ENCODE assay signal across 1 cellular context in the genomic region with DNA sequence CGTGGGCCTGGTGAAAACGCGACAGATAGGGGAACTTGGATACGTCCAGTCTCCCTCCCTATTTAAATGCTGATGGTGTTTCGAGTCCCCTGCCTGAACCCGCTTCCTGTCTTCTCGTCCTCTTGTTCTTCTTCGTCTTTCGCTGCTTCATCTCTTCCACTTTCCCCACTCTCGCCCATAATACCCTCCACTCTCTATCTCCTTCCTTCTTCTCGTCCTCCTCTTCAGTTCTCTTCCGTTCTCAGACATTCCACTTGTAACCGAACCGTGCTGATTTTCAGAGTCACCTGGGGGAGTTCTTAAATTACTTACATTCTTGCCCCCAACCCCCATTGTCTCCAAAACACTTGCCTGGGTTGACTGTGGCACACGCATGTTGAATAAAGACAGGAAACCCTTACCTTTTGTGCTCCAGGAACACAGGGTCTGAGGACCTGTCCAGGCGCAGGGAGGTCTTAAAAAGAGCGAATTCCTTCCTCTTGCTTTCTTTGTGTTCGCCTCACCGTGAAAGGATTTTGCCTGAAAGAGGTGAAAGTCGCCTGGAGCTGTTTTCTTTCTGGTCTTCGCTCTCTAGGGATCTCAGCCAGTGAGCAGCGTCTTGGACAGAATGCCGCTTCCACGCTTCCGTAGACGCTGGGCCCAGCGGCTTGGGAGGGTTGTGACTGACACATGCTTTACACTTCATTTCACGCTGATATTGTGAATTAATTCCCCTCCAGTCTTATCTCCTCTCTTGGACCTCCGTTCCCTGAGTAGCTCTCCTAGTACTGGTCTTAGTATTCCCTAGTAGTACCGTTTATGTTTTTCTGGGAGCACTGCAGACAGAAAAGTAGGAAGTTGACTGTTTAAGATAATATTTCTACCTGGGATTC.
TF ChIP-seq lines count a peak whose summit lies in the region.

No MANE protein-coding gene starts in this region.

TF ChIP-seq in K562, 482 proteins besides CTCF, POLR2A, EP300 and RAD21 (continued from another document and continues in another):
- TF ChIP-seq, protein P1, sequence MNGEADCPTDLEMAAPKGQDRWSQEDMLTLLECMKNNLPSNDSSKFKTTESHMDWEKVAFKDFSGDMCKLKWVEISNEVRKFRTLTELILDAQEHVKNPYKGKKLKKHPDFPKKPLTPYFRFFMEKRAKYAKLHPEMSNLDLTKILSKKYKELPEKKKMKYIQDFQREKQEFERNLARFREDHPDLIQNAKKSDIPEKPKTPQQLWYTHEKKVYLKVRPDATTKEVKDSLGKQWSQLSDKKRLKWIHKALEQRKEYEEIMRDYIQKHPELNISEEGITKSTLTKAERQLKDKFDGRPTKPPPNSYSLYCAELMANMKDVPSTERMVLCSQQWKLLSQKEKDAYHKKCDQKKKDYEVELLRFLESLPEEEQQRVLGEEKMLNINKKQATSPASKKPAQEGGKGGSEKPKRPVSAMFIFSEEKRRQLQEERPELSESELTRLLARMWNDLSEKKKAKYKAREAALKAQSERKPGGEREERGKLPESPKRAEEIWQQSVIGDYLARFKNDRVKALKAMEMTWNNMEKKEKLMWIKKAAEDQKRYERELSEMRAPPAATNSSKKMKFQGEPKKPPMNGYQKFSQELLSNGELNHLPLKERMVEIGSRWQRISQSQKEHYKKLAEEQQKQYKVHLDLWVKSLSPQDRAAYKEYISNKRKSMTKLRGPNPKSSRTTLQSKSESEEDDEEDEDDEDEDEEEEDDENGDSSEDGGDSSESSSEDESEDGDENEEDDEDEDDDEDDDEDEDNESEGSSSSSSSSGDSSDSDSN (IDR thresholded peaks at IDR 0.05; ENCODE audit: borderline replicate concordance in 1 of 2, low read depth in 2 of 2, low read length in 2 of 2) = peak; percentile 80 to 81; a peak in 2 of 4 replicates
- TF ChIP-seq L3MBTL2 (IDR thresholded peaks at IDR 0.05) (0 out of 2 replicates have a peak, but pooled peaks have one; percentile 80), ZFX (CRISPR knock-in tag; IDR thresholded peaks at IDR 0.05) (peak; percentile 92), HDAC3 (IDR thresholded peaks at IDR 0.05; ENCODE audit: borderline replicate concordance, partially characterized antibody) (no peak), SLC30A9 (CRISPR knock-in tag; IDR thresholded peaks at IDR 0.05) (no peak), ZNF324 (CRISPR knock-in tag; IDR thresholded peaks at IDR 0.05) (no peak), ZNF408 (CRISPR knock-in tag; IDR thresholded peaks at IDR 0.05; ENCODE audit: low read depth) (no peak), RBM17 (IDR thresholded peaks at IDR 0.05; ENCODE audit: borderline replicate concordance, low read depth, low read length) (no peak), ZC3H11A (IDR thresholded peaks at IDR 0.05; ENCODE audit: low read depth, low read length) (0 out of 2 replicates have a peak, but pooled peaks have one; percentile 17), NCOA4 (IDR thresholded peaks at IDR 0.05; ENCODE audit: partially characterized antibody) (no peak), RBM14 (IDR thresholded peaks at IDR 0.05; ENCODE audit: borderline replicate concordance, insufficient read depth, low read depth, low read length) (no peak), ZNF165 (CRISPR knock-in tag; IDR thresholded peaks at IDR 0.05; ENCODE audit: borderline replicate concordance) (no peak), NFRKB (IDR thresholded peaks at IDR 0.05; ENCODE audit: low read depth) (peak; percentile 95), PRMT5 (CRISPR knock-in tag; IDR thresholded peaks at IDR 0.05) (no peak), FOSL1 (tag; conservative IDR thresholded peaks at IDR 0.05) (0 out of 2 replicates have a peak, but pooled peaks have one; percentile 11), PHB2 (IDR thresholded peaks at IDR 0.05; ENCODE audit: low read depth) (peak; percentile 56; the same call in 1 of the 2 replicates), ZNF121 (CRISPR knock-in tag; conservative IDR thresholded peaks at IDR 0.05) (no peak), POLR3A (IDR thresholded peaks at IDR 0.05; ENCODE audit: borderline replicate concordance, extremely low read depth, insufficient read depth, insufficient read length) (no peak), KDM4B (IDR thresholded peaks at IDR 0.05; ENCODE audit: borderline replicate concordance in 2 of 2, low read depth in 1 of 2) (no peak), RFX5 (IDR thresholded peaks at IDR 0.05; ENCODE audit: low read depth, low read length) (no peak), BHLHE40 (IDR thresholded peaks at IDR 0.05; ENCODE audit: low read length) (no peak), CHD1 (IDR thresholded peaks at IDR 0.05; ENCODE audit: low read length) (no peak), ESRRA (IDR thresholded peaks at IDR 0.05; ENCODE audit: borderline replicate concordance, low read depth) (no peak), EZH2 (IDR thresholded peaks at IDR 0.05; ENCODE audit: borderline replicate concordance, low read depth, low read length) (no peak), DACH1 (IDR thresholded peaks at IDR 0.05; ENCODE audit: partially characterized antibody) (no peak), ZEB2 (IDR thresholded peaks at IDR 0.05) (no peak; the same call in none of the 2 replicates), ZKSCAN1 (IDR thresholded peaks at IDR 0.05; ENCODE audit: low read depth, low read length) (no peak), CXXC5 (CRISPR knock-in tag; IDR thresholded peaks at IDR 0.05) (no peak; the same call in 1 of the 2 replicates), KAT7 (CRISPR knock-in tag; IDR thresholded peaks at IDR 0.05; ENCODE audit: borderline replicate concordance) (peak; percentile 20), ETV5 (CRISPR knock-in tag; IDR thresholded peaks at IDR 0.05; ENCODE audit: low read depth) (0 out of 2 replicates have a peak, but pooled peaks have one; percentile 44)
- TF ChIP-seq, protein P2, sequence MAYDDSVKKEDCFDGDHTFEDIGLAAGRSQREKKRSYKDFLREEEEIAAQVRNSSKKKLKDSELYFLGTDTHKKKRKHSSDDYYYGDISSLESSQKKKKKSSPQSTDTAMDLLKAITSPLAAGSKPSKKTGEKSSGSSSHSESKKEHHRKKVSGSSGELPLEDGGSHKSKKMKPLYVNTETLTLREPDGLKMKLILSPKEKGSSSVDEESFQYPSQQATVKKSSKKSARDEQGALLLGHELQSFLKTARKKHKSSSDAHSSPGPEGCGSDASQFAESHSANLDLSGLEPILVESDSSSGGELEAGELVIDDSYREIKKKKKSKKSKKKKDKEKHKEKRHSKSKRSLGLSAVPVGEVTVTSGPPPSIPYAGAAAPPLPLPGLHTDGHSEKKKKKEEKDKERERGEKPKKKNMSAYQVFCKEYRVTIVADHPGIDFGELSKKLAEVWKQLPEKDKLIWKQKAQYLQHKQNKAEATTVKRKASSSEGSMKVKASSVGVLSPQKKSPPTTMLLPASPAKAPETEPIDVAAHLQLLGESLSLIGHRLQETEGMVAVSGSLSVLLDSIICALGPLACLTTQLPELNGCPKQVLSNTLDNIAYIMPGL (CRISPR knock-in tag; IDR thresholded peaks at IDR 0.05) = no peak; the same call in none of the 2 replicates
- TF ChIP-seq, protein P3, sequence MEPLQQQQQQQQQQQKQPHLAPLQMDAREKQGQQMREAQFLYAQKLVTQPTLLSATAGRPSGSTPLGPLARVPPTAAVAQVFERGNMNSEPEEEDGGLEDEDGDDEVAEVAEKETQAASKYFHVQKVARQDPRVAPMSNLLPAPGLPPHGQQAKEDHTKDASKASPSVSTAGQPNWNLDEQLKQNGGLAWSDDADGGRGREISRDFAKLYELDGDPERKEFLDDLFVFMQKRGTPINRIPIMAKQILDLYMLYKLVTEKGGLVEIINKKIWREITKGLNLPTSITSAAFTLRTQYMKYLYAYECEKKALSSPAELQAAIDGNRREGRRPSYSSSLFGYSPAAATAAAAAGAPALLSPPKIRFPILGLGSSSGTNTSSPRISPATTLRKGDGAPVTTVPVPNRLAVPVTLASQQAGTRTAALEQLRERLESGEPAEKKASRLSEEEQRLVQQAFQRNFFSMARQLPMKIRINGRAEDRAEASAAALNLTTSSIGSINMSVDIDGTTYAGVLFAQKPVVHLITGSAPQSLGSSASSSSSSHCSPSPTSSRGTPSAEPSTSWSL (CRISPR knock-in tag; IDR thresholded peaks at IDR 0.05; ENCODE audit: borderline replicate concordance) = no peak
- TF ChIP-seq, protein P4, sequence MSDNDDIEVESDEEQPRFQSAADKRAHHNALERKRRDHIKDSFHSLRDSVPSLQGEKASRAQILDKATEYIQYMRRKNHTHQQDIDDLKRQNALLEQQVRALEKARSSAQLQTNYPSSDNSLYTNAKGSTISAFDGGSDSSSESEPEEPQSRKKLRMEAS (CRISPR knock-in tag; IDR thresholded peaks at IDR 0.05) = peak; percentile 81
- TF ChIP-seq, protein P5, sequence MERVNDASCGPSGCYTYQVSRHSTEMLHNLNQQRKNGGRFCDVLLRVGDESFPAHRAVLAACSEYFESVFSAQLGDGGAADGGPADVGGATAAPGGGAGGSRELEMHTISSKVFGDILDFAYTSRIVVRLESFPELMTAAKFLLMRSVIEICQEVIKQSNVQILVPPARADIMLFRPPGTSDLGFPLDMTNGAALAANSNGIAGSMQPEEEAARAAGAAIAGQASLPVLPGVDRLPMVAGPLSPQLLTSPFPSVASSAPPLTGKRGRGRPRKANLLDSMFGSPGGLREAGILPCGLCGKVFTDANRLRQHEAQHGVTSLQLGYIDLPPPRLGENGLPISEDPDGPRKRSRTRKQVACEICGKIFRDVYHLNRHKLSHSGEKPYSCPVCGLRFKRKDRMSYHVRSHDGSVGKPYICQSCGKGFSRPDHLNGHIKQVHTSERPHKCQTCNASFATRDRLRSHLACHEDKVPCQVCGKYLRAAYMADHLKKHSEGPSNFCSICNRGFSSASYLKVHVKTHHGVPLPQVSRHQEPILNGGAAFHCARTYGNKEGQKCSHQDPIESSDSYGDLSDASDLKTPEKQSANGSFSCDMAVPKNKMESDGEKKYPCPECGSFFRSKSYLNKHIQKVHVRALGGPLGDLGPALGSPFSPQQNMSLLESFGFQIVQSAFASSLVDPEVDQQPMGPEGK (CRISPR knock-in tag; IDR thresholded peaks at IDR 0.05; ENCODE audit: borderline replicate concordance) = peak; percentile 38; the same call in 1 of the 2 replicates
- TF ChIP-seq, protein P6, sequence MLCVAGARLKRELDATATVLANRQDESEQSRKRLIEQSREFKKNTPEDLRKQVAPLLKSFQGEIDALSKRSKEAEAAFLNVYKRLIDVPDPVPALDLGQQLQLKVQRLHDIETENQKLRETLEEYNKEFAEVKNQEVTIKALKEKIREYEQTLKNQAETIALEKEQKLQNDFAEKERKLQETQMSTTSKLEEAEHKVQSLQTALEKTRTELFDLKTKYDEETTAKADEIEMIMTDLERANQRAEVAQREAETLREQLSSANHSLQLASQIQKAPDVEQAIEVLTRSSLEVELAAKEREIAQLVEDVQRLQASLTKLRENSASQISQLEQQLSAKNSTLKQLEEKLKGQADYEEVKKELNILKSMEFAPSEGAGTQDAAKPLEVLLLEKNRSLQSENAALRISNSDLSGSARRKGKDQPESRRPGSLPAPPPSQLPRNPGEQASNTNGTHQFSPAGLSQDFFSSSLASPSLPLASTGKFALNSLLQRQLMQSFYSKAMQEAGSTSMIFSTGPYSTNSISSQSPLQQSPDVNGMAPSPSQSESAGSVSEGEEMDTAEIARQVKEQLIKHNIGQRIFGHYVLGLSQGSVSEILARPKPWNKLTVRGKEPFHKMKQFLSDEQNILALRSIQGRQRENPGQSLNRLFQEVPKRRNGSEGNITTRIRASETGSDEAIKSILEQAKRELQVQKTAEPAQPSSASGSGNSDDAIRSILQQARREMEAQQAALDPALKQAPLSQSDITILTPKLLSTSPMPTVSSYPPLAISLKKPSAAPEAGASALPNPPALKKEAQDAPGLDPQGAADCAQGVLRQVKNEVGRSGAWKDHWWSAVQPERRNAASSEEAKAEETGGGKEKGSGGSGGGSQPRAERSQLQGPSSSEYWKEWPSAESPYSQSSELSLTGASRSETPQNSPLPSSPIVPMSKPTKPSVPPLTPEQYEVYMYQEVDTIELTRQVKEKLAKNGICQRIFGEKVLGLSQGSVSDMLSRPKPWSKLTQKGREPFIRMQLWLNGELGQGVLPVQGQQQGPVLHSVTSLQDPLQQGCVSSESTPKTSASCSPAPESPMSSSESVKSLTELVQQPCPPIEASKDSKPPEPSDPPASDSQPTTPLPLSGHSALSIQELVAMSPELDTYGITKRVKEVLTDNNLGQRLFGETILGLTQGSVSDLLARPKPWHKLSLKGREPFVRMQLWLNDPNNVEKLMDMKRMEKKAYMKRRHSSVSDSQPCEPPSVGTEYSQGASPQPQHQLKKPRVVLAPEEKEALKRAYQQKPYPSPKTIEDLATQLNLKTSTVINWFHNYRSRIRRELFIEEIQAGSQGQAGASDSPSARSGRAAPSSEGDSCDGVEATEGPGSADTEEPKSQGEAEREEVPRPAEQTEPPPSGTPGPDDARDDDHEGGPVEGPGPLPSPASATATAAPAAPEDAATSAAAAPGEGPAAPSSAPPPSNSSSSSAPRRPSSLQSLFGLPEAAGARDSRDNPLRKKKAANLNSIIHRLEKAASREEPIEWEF (CRISPR knock-in tag; IDR thresholded peaks at IDR 0.05) = no peak
- TF ChIP-seq, protein P7, sequence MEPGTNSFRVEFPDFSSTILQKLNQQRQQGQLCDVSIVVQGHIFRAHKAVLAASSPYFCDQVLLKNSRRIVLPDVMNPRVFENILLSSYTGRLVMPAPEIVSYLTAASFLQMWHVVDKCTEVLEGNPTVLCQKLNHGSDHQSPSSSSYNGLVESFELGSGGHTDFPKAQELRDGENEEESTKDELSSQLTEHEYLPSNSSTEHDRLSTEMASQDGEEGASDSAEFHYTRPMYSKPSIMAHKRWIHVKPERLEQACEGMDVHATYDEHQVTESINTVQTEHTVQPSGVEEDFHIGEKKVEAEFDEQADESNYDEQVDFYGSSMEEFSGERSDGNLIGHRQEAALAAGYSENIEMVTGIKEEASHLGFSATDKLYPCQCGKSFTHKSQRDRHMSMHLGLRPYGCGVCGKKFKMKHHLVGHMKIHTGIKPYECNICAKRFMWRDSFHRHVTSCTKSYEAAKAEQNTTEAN (CRISPR knock-in tag; IDR thresholded peaks at IDR 0.05) = no peak; the same call in 1 of the 2 replicates
- TF ChIP-seq, protein P8, sequence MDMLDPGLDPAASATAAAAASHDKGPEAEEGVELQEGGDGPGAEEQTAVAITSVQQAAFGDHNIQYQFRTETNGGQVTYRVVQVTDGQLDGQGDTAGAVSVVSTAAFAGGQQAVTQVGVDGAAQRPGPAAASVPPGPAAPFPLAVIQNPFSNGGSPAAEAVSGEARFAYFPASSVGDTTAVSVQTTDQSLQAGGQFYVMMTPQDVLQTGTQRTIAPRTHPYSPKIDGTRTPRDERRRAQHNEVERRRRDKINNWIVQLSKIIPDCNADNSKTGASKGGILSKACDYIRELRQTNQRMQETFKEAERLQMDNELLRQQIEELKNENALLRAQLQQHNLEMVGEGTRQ (CRISPR knock-in tag; IDR thresholded peaks at IDR 0.05) = no peak
- TF ChIP-seq, protein P9, sequence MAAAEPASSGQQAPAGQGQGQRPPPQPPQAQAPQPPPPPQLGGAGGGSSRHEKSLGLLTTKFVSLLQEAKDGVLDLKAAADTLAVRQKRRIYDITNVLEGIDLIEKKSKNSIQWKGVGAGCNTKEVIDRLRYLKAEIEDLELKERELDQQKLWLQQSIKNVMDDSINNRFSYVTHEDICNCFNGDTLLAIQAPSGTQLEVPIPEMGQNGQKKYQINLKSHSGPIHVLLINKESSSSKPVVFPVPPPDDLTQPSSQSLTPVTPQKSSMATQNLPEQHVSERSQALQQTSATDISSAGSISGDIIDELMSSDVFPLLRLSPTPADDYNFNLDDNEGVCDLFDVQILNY (CRISPR knock-in tag; IDR thresholded peaks at IDR 0.05) = peak; percentile 83; the same call in 1 of the 2 replicates
- TF ChIP-seq, protein P10, sequence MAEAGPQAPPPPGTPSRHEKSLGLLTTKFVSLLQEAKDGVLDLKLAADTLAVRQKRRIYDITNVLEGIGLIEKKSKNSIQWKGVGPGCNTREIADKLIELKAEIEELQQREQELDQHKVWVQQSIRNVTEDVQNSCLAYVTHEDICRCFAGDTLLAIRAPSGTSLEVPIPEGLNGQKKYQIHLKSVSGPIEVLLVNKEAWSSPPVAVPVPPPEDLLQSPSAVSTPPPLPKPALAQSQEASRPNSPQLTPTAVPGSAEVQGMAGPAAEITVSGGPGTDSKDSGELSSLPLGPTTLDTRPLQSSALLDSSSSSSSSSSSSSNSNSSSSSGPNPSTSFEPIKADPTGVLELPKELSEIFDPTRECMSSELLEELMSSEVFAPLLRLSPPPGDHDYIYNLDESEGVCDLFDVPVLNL (CRISPR knock-in tag; IDR thresholded peaks at IDR 0.05; ENCODE audit: low read depth) = no peak
